ENCODE assay signal across 16 cellular contexts in genomic region chr4:5780831-5781480, GRCh38.
DNase-seq lines count a peak whose midpoint lies in the region; TF ChIP-seq lines count a peak whose summit lies in the region.
"Had no signal": no experiment of that assay in that cellular context is flagged by ENCODE, and none has a peak within 500 bp of the region (broad histone marks: within the 10 kb centered on the region; RNA-seq: fewer than 3 reads in every experiment).

No MANE protein-coding gene starts in this region.

- 0 out of 2 replicates have a peak, but pooled peaks cover 6% of the 10 kb centered on the region for H3K9me3 ChIP-seq in PC-9 (ENCODE audit: insufficient read depth, low read depth)
- H3K9me3 ChIP-seq: testis had no signal

- no peaks in the 10 kb centered on the region for H4K20me1 ChIP-seq in PC-9 (ENCODE audit: insufficient read depth)

- BruUV-seq in PC-9 (replicated peaks; lab: Mats Ljungman, UMichigan), result no TSS peak

- H3K36me3 Mint-ChIP-seq in activated CD4-positive, alpha-beta T cell treated with anti-CD3 and anti-CD28 coated beads, Interleukin-2, amount 10 ng/mL, durations not matched to agents 24 days and 14 days (ENCODE audit: low read depth), result no peaks in the 10 kb centered on the region
- H3K36me3 Mint-ChIP-seq: activated naive CD8-positive, alpha-beta T cell treated with anti-CD3 and anti-CD28 coated beads, Interleukin-2, amount 10 ng/mL, durations not matched to agents 7 days and 5 days had no signal

- H3K4me1 ChIP-seq in PC-9 (replicated peaks; ENCODE audit: insufficient read depth), result peaks cover 6% of the 10 kb centered on the region

- CTCF ChIA-PET in PC-9 (lab: Charles Lee), result no interaction called here

- no peaks in the 10 kb centered on the region for H3K27me3 ChIP-seq in PC-9 (ENCODE audit: insufficient read depth, low read depth)
- H3K27me3 ChIP-seq: testis had no signal

- TF ChIP-seq CTCF in PC-9 (conservative IDR thresholded peaks at IDR 0.05), result no peak

- no peak overlapping the region for H3K4me3 Mint-ChIP-seq in activated CD4-positive, alpha-beta T cell treated with anti-CD3 and anti-CD28 coated beads, Interleukin-2, amount 10 ng/mL, durations not matched to agents 24 days and 14 days
- H3K4me3 Mint-ChIP-seq: activated naive CD8-positive, alpha-beta T cell treated with anti-CD3 and anti-CD28 coated beads, Interleukin-2, amount 10 ng/mL, durations not matched to agents 7 days and 5 days had no signal

- H3K4me2 ChIP-seq in PC-9, result no peak overlapping the region

- no peaks in the 10 kb centered on the region for H3K36me3 ChIP-seq in PC-9 (ENCODE audit: low read depth)

- H3K27ac ChIP-seq in PC-9, result no peak overlapping the region
- H3K27ac ChIP-seq: testis had no signal

- no peaks in the 10 kb centered on the region for H3K4me1 Mint-ChIP-seq in activated CD4-positive, alpha-beta T cell treated with anti-CD3 and anti-CD28 coated beads, Interleukin-2, amount 10 ng/mL, durations not matched to agents 24 days and 14 days
- H3K4me1 Mint-ChIP-seq: activated naive CD8-positive, alpha-beta T cell treated with anti-CD3 and anti-CD28 coated beads, Interleukin-2, amount 10 ng/mL, durations not matched to agents 7 days and 5 days had no signal

- H3K9me2 ChIP-seq in PC-9 (ENCODE audit: insufficient read depth), result no peaks in the 10 kb centered on the region

- DNase-seq in AG08395 (ENCODE audit: low spot score) (peak; percentile 78), HS-5 (ENCODE audit: low read depth) (peak; percentile 73), epidermal melanocyte (ENCODE audit: insufficient read length, low spot score) (peak; percentile 44), myocyte (ENCODE audit: low read depth) (peak; percentile 87), PC-9 (no peak), RPMI8226 (no peak), NCI-H2029 (lab: John Stamatoyannopoulos, UW) (no peak)
- DNase-seq in activated CD4-positive, alpha-beta T cell treated with anti-CD3 and anti-CD28 coated beads, Interleukin-2, amount 10 ng/mL, durations not matched to agents 24 days and 14 days, result no peak
- DNase-seq: ACHN; activated naive CD8-positive, alpha-beta T cell treated with anti-CD3 and anti-CD28 coated beads, Interleukin-2, amount 10 ng/mL, durations not matched to agents 7 days and 5 days; COR-L47; Karpas-422; left colon; NCI-H446; stimulated activated CD4-positive, alpha-beta T cell treated with anti-CD3 and anti-CD28 coated beads, Interleukin-2, amount 100 ng/mL, for 24 hours; testis had no signal

- POLR2A ChIA-PET in PC-9 (lab: Charles Lee; ENCODE audit: unreplicated experiment), result no interaction called here

- H2AFZ ChIP-seq in PC-9, result no peak overlapping the region

- intact Hi-C loops in PC-9 (cut with micrococcal nuclease; ENCODE audit: unreplicated experiment), result no loop called here
- intact Hi-C loops in activated CD4-positive, alpha-beta T cell treated with anti-CD3 and anti-CD28 coated beads, Interleukin-2, amount 10 ng/mL, durations not matched to agents 24 days and 14 days (cut with micrococcal nuclease), result no loop called here

- no peak overlapping the region for H3K27ac Mint-ChIP-seq in activated CD4-positive, alpha-beta T cell treated with anti-CD3 and anti-CD28 coated beads, Interleukin-2, amount 10 ng/mL, durations not matched to agents 24 days and 14 days
- H3K27ac Mint-ChIP-seq: activated naive CD8-positive, alpha-beta T cell treated with anti-CD3 and anti-CD28 coated beads, Interleukin-2, amount 10 ng/mL, durations not matched to agents 7 days and 5 days had no signal

- H3K9me3 Mint-ChIP-seq in activated CD4-positive, alpha-beta T cell treated with anti-CD3 and anti-CD28 coated beads, Interleukin-2, amount 10 ng/mL, durations not matched to agents 24 days and 14 days, result peaks cover 9% of the 10 kb centered on the region

- no peaks in the 10 kb centered on the region for H3K79me2 ChIP-seq in PC-9 (ENCODE audit: low read depth)

- no peak overlapping the region for H3K4me3 ChIP-seq in PC-9
- H3K4me3 ChIP-seq: testis had no signal

- 0 out of 2 replicates have a peak, but pooled peaks cover 3% of the 10 kb centered on the region for H3F3A ChIP-seq in PC-9 (ENCODE audit: insufficient read depth, low read depth)

- H3K27me3 Mint-ChIP-seq in activated CD4-positive, alpha-beta T cell treated with anti-CD3 and anti-CD28 coated beads, Interleukin-2, amount 10 ng/mL, durations not matched to agents 24 days and 14 days, result no peaks in the 10 kb centered on the region
- H3K27me3 Mint-ChIP-seq: activated naive CD8-positive, alpha-beta T cell treated with anti-CD3 and anti-CD28 coated beads, Interleukin-2, amount 10 ng/mL, durations not matched to agents 7 days and 5 days had no signal

Comparison
In these comparisons a context has a peak if more than half of its experiments do, and no peak if none do; other contexts are left out.
1. DNase-seq: peak in AG08395 (single experiment), HS-5 (single experiment), epidermal melanocyte (single experiment) and myocyte (single experiment); none in PC-9 (0 of 2), activated CD4-positive, alpha-beta T cell treated with anti-CD3 and anti-CD28 coated beads, Interleukin-2, amount 10 ng/mL, durations not matched to agents 24 days and 14 days (single experiment), RPMI8226 (single experiment) and NCI-H2029 (single experiment).